ENCODE assay signal across 8 cellular contexts in genomic region chr15:37101634-37102314, GRCh38. TPM values are rescaled to one million over a fixed set of nuclear protein-coding genes. Genes with fewer than 3 reads are reported as not detected.
DNase-seq lines count a peak whose midpoint lies in the region; ATAC-seq, FAIRE-seq and TF ChIP-seq lines count a peak whose summit lies in the region.

No MANE protein-coding gene starts in this region.

- peaks cover 5% of the 10 kb centered on the region for H3K36me3 Mint-ChIP-seq in activated naive CD8-positive, alpha-beta T cell treated with anti-CD3 and anti-CD28 coated beads, Interleukin-2, amount 50 U/mL, for 24 hours (ENCODE audit: low read depth)

- peaks cover 7% of the 10 kb centered on the region for H3K9me3 Mint-ChIP-seq in activated naive CD8-positive, alpha-beta T cell treated with anti-CD3 and anti-CD28 coated beads, Interleukin-2, amount 50 U/mL, for 24 hours

- CTCF ChIA-PET in A673 (lab: Charles Lee), result interaction anchor here (1.0 kb wide), 1 partner anchor 73 kb away, joined by 3 read pairs; no protein-coding TSS in a partner anchor

- H3K4me1 ChIP-seq in A673 (ENCODE audit: insufficient read depth, low read length, poor library complexity, severe bottlenecking), result peaks cover 8% of the 10 kb centered on the region
- H3K4me1 ChIP-seq in heart left ventricle, result peaks cover 0 to 19% (median 4%) of the 10 kb centered on the region in 12 donors
- no peaks in the 10 kb centered on the region for H3K4me1 ChIP-seq in pancreas

- POLR2A ChIA-PET in A673 (lab: Charles Lee; ENCODE audit: low non-redundant PET), result interaction anchor here (0.6 kb wide), 1 partner anchor 70 kb away, joined by 3 read pairs; no protein-coding TSS in a partner anchor

- peak overlapping the region; percentile 89 for H3K4me3 Mint-ChIP-seq in activated naive CD8-positive, alpha-beta T cell treated with anti-CD3 and anti-CD28 coated beads, Interleukin-2, amount 50 U/mL, for 24 hours

- H3K9me3 ChIP-seq in A673 (ENCODE audit: low read depth, low read length, poor library complexity, severe bottlenecking) (no peaks in the 10 kb centered on the region), heart left ventricle (no peaks in the 10 kb centered on the region), pancreas (no peaks in the 10 kb centered on the region)

- WGBS in heart left ventricle, 4 donors, result 1 to 3% (median 1%) methylated on average over 28 to 46 of the region's 46 CpGs
- 0 to 1% methylated on average over 43 to 46 of the region's 46 CpGs for WGBS in pancreas, 2 donors

- H3K27ac ChIP-seq in A673 (ENCODE audit: low read depth, low read length, poor library complexity, severe bottlenecking) (peak overlapping the region; percentile 80), heart left ventricle (peak overlapping the region; percentile 92 to 98 (median 96)), pancreas (peak overlapping the region; percentile 80 to 98 (median 88))

- no peak for TF ChIP-seq CTCF in A673 (conservative IDR thresholded peaks at IDR 0.05; ENCODE audit: low read depth, low read length)
- TF ChIP-seq CTCF in heart left ventricle (IDR thresholded peaks at IDR 0.05), result peak in 1 of 12 donors; percentile 5
- no peak for TF ChIP-seq CTCF in pancreas (IDR thresholded peaks at IDR 0.05)

- no peak for TF ChIP-seq POLR2A in GM12892 (IDR thresholded peaks at IDR 0.05; ENCODE audit: low read depth, low read length)
- TF ChIP-seq POLR2A in heart left ventricle (IDR thresholded peaks at IDR 0.05), result peak in 1 of 2 donors; percentile 72

- peaks cover 90% of the 10 kb centered on the region for H3K27me3 Mint-ChIP-seq in activated naive CD8-positive, alpha-beta T cell treated with anti-CD3 and anti-CD28 coated beads, Interleukin-2, amount 50 U/mL, for 24 hours

- H3K4me3 ChIP-seq in A673 (ENCODE audit: low read depth, low read length, poor library complexity, severe bottlenecking) (peak overlapping the region; percentile 67), heart left ventricle (peak overlapping the region; percentile 62 to 82 (median 76)), pancreas (peak overlapping the region; percentile 45 to 71 (median 68))

- ATAC-seq in HG02970 (IDR thresholded peaks at IDR 0.05; ENCODE audit: low FRiP score, unreplicated experiment), result peak; percentile 34
- no peak for ATAC-seq in activated naive CD8-positive, alpha-beta T cell treated with anti-CD3 and anti-CD28 coated beads, Interleukin-2, amount 50 U/mL, for 24 hours
- peak; percentile 38 to 78 (median 72) for ATAC-seq in heart left ventricle
- peak; percentile 60 to 79 (median 72) for ATAC-seq in pancreas

- H3K27ac Mint-ChIP-seq in activated naive CD8-positive, alpha-beta T cell treated with anti-CD3 and anti-CD28 coated beads, Interleukin-2, amount 50 U/mL, for 24 hours, result peak overlapping the region; percentile 46

- FAIRE-seq in GM12892 (lab: Jason Lieb, UNC) (peak; percentile 82), pancreas (lab: Jason Lieb, UNC) (no peak)

- BruUV-seq in A673 (replicated peaks; lab: Mats Ljungman, UMichigan), result no TSS peak

- DNase-seq in A673 (ENCODE audit: low spot score) (peak; percentile 68), GM12892 (ENCODE audit: insufficient read length) (peak; percentile 69), NCI-H446 (lab: John Stamatoyannopoulos, UW) (peak; percentile 73 to 84), heart left ventricle (peak; percentile 83 to 87 (median 83)), pancreas (peak; percentile 70 to 89 (median 80))
- DNase-seq in activated naive CD8-positive, alpha-beta T cell treated with anti-CD3 and anti-CD28 coated beads, Interleukin-2, amount 50 U/mL, for 24 hours, result peak; percentile 26
- DNase-seq in activated CD4-positive, CD25-positive, alpha-beta regulatory T cell (lab: John Stamatoyannopoulos, UW), result no peak

- H3K36me3 ChIP-seq in A673 (ENCODE audit: insufficient read depth, low read length, poor library complexity, severe bottlenecking) (no peaks in the 10 kb centered on the region), heart left ventricle (no peaks in the 10 kb centered on the region), pancreas (no peaks in the 10 kb centered on the region)

- H3K27me3 ChIP-seq in A673 (replicated peaks; ENCODE audit: insufficient read depth, low read depth, low read length, poor library complexity), result peaks cover 42% of the 10 kb centered on the region
- peaks cover 0 to 69% (median 13%) of the 10 kb centered on the region in 9 donors for H3K27me3 ChIP-seq in heart left ventricle
- no peaks in the 10 kb centered on the region for H3K27me3 ChIP-seq in pancreas

- H3K4me1 Mint-ChIP-seq in activated naive CD8-positive, alpha-beta T cell treated with anti-CD3 and anti-CD28 coated beads, Interleukin-2, amount 50 U/mL, for 24 hours, result peaks cover 40% of the 10 kb centered on the region

- intact Hi-C loops in A673 (cut with micrococcal nuclease; ENCODE audit: unreplicated experiment), result loop anchor here (5.0 to 10.0 kb wide), 4 partner anchors 74 to 1347 kb away; partner anchors contain the start of gene CDIN1
- intact Hi-C loops in heart left ventricle (cut with DNase I), result loop anchor here in 9 of 10 donors (5.0 to 10.0 kb wide), 5 partner anchors 214 to 517 kb away; no protein-coding TSS in a partner anchor
- intact Hi-C loops in pancreas (cut with DNase I), result loop anchor here in 1 of 3 donors (10.0 kb wide), 1 partner anchor 217 kb away; no protein-coding TSS in a partner anchor

RNA-seq across cellular contexts. Expression of gene MEIS2, which starts 1.4 kb away (rescaled TPM):
- total RNA-seq in A673 (2021) (9.3 and 11.7 TPM in 2 replicates), heart left ventricle (10 to 100 TPM; 38.3 to 56.2 (median 49.7) TPM), pancreas (10 to 100 TPM in 5 of 6 donors, 1 to 10 TPM in 1; 9.1 to 24.1 (median 14.8) TPM)
- polyA plus RNA-seq in GM12892 (2012; ENCODE audit: missing spikeins), result 18.5 TPM
- polyA plus RNA-seq in heart left ventricle (10 to 100 TPM; 13.2 to 89.7 TPM), pancreas (10 to 100 TPM; 10.7 to 30.5 TPM)

Comparison
In these comparisons a context has a peak if more than half of its experiments do, and no peak if none do; other contexts are left out.
1. DNase-seq: peak in A673 (single experiment), GM12892 (single experiment), NCI-H446 (2 of 2), activated naive CD8-positive, alpha-beta T cell treated with anti-CD3 and anti-CD28 coated beads, Interleukin-2, amount 50 U/mL, for 24 hours (single experiment), heart left ventricle (5 of 5) and pancreas (6 of 6); none in activated CD4-positive, CD25-positive, alpha-beta regulatory T cell (0 of 4).
2. Peak in every context shown above with its lines, with median percentiles within 50 percentile points of each other: H3K27ac ChIP-seq and H3K4me3 ChIP-seq.